Comparison of ENCODE assay signal across 8 cellular contexts in genomic region chrX:40146471-40147398, GRCh38. TPM values are rescaled to one million over a fixed set of nuclear protein-coding genes. Genes with fewer than 3 reads are reported as not detected.
DNase-seq lines count a peak whose midpoint lies in the region; ATAC-seq and TF ChIP-seq lines count a peak whose summit lies in the region.

No MANE protein-coding gene starts in this region.

- H3K36me3 Mint-ChIP-seq in CD14-positive monocyte, result peaks cover 3% of the 10 kb centered on the region in 2 donors
- no peaks in the 10 kb centered on the region for H3K36me3 Mint-ChIP-seq in activated naive CD4-positive, alpha-beta T cell treated with anti-CD3 and anti-CD28 coated beads, Interleukin-2, amount 50 U/mL, for 24 hours

- H3K4me1 Mint-ChIP-seq in CD14-positive monocyte, result peaks cover 64% of the 10 kb centered on the region
- peaks cover 7% of the 10 kb centered on the region for H3K4me1 Mint-ChIP-seq in activated naive CD4-positive, alpha-beta T cell treated with anti-CD3 and anti-CD28 coated beads, Interleukin-2, amount 50 U/mL, for 24 hours

- no peak overlapping the region for H3K9ac ChIP-seq in rectal smooth muscle tissue (ENCODE audit: low read length)

- intact Hi-C loops in CD14-positive monocyte (cut with micrococcal nuclease), result loop anchor here in 1 of 2 donors (5.0 kb wide), 1 partner anchor 49 kb away; the partner anchor contains the start of gene BCOR
- intact Hi-C loops in left ventricle myocardium inferior (cut with micrococcal nuclease), result loop anchor here (10.0 kb wide), 1 partner anchor 52 kb away; the partner anchor contains the start of gene BCOR

- ATAC-seq in GM21447 (IDR thresholded peaks at IDR 0.05; ENCODE audit: unreplicated experiment), result no peak

- H3K4me3 Mint-ChIP-seq in CD14-positive monocyte, result peak overlapping the region; percentile 62 to 75
- H3K4me3 Mint-ChIP-seq in activated naive CD4-positive, alpha-beta T cell treated with anti-CD3 and anti-CD28 coated beads, Interleukin-2, amount 50 U/mL, for 24 hours, result peak overlapping the region; percentile 69

- peaks cover 0 to 17% (median 9%) of the 10 kb centered on the region in 7 donors for H3K9me3 Mint-ChIP-seq in CD14-positive monocyte
- no peaks in the 10 kb centered on the region for H3K9me3 Mint-ChIP-seq in activated naive CD4-positive, alpha-beta T cell treated with anti-CD3 and anti-CD28 coated beads, Interleukin-2, amount 50 U/mL, for 24 hours

- no peaks in the 10 kb centered on the region for H3K36me3 ChIP-seq in left ventricle myocardium inferior
- H3K36me3 ChIP-seq in rectal smooth muscle tissue (ENCODE audit: control insufficient read depth, insufficient read depth, low read length), result no peaks in the 10 kb centered on the region

- H3K9me3 ChIP-seq in left ventricle myocardium inferior (replicated peaks), result no peaks in the 10 kb centered on the region

- no peak overlapping the region for H3K27ac Mint-ChIP-seq in CD14-positive monocyte
- H3K27ac Mint-ChIP-seq in activated naive CD4-positive, alpha-beta T cell treated with anti-CD3 and anti-CD28 coated beads, Interleukin-2, amount 50 U/mL, for 24 hours, result peak overlapping the region; percentile 65

- H3K27ac ChIP-seq in left ventricle myocardium inferior (replicated peaks), result peak overlapping the region; percentile 73
- H3K27ac ChIP-seq in rectal smooth muscle tissue (ENCODE audit: low read depth, low read length), result no peak overlapping the region

- H3K4me3 ChIP-seq in left ventricle myocardium inferior (peak overlapping the region; percentile 69), rectal smooth muscle tissue (ENCODE audit: low read length) (peak overlapping the region; percentile 54)

- TF ChIP-seq CTCF in CD14-positive monocyte (IDR thresholded peaks at IDR 0.05), result no peak
- no peak for TF ChIP-seq CTCF in left ventricle myocardium inferior (IDR thresholded peaks at IDR 0.05; ENCODE audit: borderline replicate concordance)

- H3K4me1 ChIP-seq in left ventricle myocardium inferior (peaks cover 57% of the 10 kb centered on the region), rectal smooth muscle tissue (ENCODE audit: control insufficient read depth, insufficient read depth, low read length) (peaks cover 3% of the 10 kb centered on the region)

- peaks cover 12 to 83% (median 33%) of the 10 kb centered on the region in 3 donors for H3K27me3 Mint-ChIP-seq in CD14-positive monocyte (ENCODE audit: low read depth in 3 of 3)
- no peaks in the 10 kb centered on the region for H3K27me3 Mint-ChIP-seq in activated naive CD4-positive, alpha-beta T cell treated with anti-CD3 and anti-CD28 coated beads, Interleukin-2, amount 50 U/mL, for 24 hours

- DNase-seq in CD14-positive monocyte (ENCODE audit: low spot score) (no peak), HK-2 (ENCODE audit: unreplicated experiment) (peak; percentile 56), left ventricle myocardium inferior (no peak), SHP77 treated with DMSO at 0.1 percent for 48 hours (lab: John Stamatoyannopoulos, UW) (no peak), Ammon's horn (ENCODE audit: low spot score) (no peak)

- H3K27me3 ChIP-seq in left ventricle myocardium inferior (ENCODE audit: low read depth) (no peaks in the 10 kb centered on the region), rectal smooth muscle tissue (ENCODE audit: control insufficient read depth, insufficient read depth, low read length) (peaks cover 14% of the 10 kb centered on the region)

RNA-seq across cellular contexts. Expression of gene BCOR, which starts 49.0 kb away (rescaled TPM):
- polyA plus RNA-seq in CD14-positive monocyte, result 1 to 10 TPM; 1.1 to 2.6 TPM
- 15.1 TPM for total RNA-seq in left ventricle myocardium inferior
